In the genomic region with DNA sequence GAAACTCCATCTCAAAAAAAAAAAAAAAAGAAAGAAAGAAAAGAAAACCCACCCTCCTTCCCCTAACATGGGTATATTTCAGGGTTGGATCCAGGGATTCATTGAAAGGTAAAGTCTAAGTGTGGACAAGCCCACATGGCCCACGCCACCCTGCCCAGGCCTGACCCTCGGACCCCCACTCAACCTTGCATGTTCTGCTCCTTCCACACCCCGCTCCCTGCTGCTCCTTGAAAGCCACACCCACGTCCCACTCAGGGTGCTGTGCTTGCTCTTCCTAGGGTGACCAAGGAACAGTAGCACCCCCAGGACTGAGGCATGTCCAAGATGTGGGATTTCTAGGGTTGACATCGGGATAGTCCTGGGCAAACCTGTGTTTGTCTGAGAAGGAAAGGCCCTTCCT, we compare ENCODE assay signal across 17 cellular contexts.
"Had no signal": no experiment of that assay in that cellular context is flagged by ENCODE, and none has a peak within 500 bp of the region (broad histone marks: within the 10 kb centered on the region; RNA-seq: fewer than 3 reads in every experiment).

No MANE protein-coding gene starts in this region.

- H3K36me3 Mint-ChIP-seq: natural killer cell treated with Interleukin-12 subunit alpha and Interleukin-12 subunit beta and Interleukin-15 and Interleukin-18, amount 100 ng/mL, for 72 hours had no signal

- H3K9me3 Mint-ChIP-seq: natural killer cell treated with Interleukin-12 subunit alpha and Interleukin-12 subunit beta and Interleukin-15 and Interleukin-18, amount 100 ng/mL, for 72 hours had no signal

- H3K36me3 ChIP-seq: neutrophil, suprapubic skin, thyroid gland, upper lobe of right lung, vagina had no signal

- H3K27me3 ChIP-seq: neutrophil, suprapubic skin, thyroid gland, upper lobe of right lung, vagina had no signal

- H3K4me1 ChIP-seq: suprapubic skin, thyroid gland, upper lobe of right lung, vagina had no signal

- H3K9me3 ChIP-seq: neutrophil, suprapubic skin, thyroid gland, upper lobe of right lung, vagina had no signal

- H3K27ac ChIP-seq: coronary artery, neutrophil, suprapubic skin, thyroid gland, upper lobe of right lung, vagina had no signal

- H3K4me3 Mint-ChIP-seq: natural killer cell treated with Interleukin-12 subunit alpha and Interleukin-12 subunit beta and Interleukin-15 and Interleukin-18, amount 100 ng/mL, for 72 hours had no signal

- H3K27me3 Mint-ChIP-seq: natural killer cell treated with Interleukin-12 subunit alpha and Interleukin-12 subunit beta and Interleukin-15 and Interleukin-18, amount 100 ng/mL, for 72 hours had no signal

- H3K27ac Mint-ChIP-seq: natural killer cell treated with Interleukin-12 subunit alpha and Interleukin-12 subunit beta and Interleukin-15 and Interleukin-18, amount 100 ng/mL, for 72 hours had no signal

- H3K4me3 ChIP-seq: coronary artery, suprapubic skin, thyroid gland, upper lobe of right lung, vagina had no signal

- ATAC-seq: natural killer cell treated with Interleukin-12 subunit alpha and Interleukin-12 subunit beta and Interleukin-15 and Interleukin-18, amount 100 ng/mL, for 72 hours; right cardiac atrium; upper lobe of right lung had no signal

- DNase-seq: effector CD4-positive, alpha-beta T cell; foreskin melanocyte; hippocampal formation; kidney glomerular epithelial cell; midbrain; right cardiac atrium; small intestine; stimulated activated CD4-positive, alpha-beta T cell treated with anti-CD3 and anti-CD28 coated beads, Interleukin-12 subunit alpha, Interleukin-12 subunit beta, amount 100 ng/mL, for 4 hours; stimulated activated CD4-positive, alpha-beta T cell treated with anti-CD3 and anti-CD28 coated beads, Interleukin-2, amount 100 ng/mL, for 48 hours; stimulated activated naive CD4-positive, alpha-beta T cell treated with Interleukin-2 at 50 U/mL for 16 hours; thyroid gland; upper lobe of right lung had no signal
